In the genomic region with DNA sequence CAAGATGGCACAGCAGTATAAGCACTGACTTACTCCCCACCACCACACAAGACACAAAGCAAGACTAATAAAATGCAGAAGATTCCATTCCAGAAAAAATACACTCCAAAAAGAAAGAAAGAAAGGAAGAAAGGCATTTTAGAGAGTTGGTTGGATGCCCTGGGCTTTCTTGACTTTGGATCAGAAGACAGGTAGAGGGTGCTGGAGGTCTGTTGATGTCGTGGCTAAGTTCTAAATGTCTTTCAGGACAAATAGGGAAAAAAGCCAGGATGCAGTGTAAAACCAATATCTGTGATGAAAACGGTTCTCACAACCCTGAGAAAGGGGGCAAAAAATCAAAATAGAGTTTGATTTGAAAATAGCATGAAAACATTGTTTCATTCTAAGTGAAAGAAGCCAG, we compare ENCODE assay signal across 27 cellular contexts.
A peak's percentile ranks its signal among the peaks of the same experiment; 100 is the strongest.
DNase-seq lines count a peak whose midpoint lies in the region; FAIRE-seq and TF ChIP-seq lines count a peak whose summit lies in the region.
"Had no signal": no experiment of that assay in that cellular context is flagged by ENCODE, and none has a peak within 500 bp of the region (broad histone marks: within the 10 kb centered on the region; RNA-seq: fewer than 3 reads in every experiment).

No MANE protein-coding gene starts in this region.

- H4K20me1 ChIP-seq in H9 (ENCODE audit: control insufficient read depth, insufficient read depth, insufficient read length) (no peaks in the 10 kb centered on the region), astrocyte (ENCODE audit: insufficient read depth, low read length) (no peaks in the 10 kb centered on the region)

- H3T11ph ChIP-seq in H9 (ENCODE audit: low read length), result no peak overlapping the region

- FAIRE-seq in astrocyte (lab: Jason Lieb, UNC), result peak; percentile 64
- FAIRE-seq: GM12878 had no signal

- H4K91ac ChIP-seq in H9 (ENCODE audit: insufficient read length, low read depth, low read length), result no peak overlapping the region

- H3K4me1 Mint-ChIP-seq in H9, result peaks cover 10 to 14% of the 10 kb centered on the region in 2 experiments
- no peaks in the 10 kb centered on the region for H3K4me1 Mint-ChIP-seq in astrocyte (ENCODE audit: low read depth, unreplicated experiment)
- no peaks in the 10 kb centered on the region for H3K4me1 Mint-ChIP-seq in glutamatergic neuron (ENCODE audit: low read depth, unreplicated experiment)
- H3K4me1 Mint-ChIP-seq: B cell, IgD-negative memory B cell had no signal

- H3K27me3 ChIP-seq in H9 (ENCODE audit: insufficient read depth, low read length) (no peaks in the 10 kb centered on the region), astrocyte (ENCODE audit: insufficient read depth, low read length) (no peaks in the 10 kb centered on the region), mesendoderm (ENCODE audit: insufficient read depth, low read length, poor library complexity) (no peaks in the 10 kb centered on the region), HAP-1 (ENCODE audit: low read depth) (no peaks in the 10 kb centered on the region)
- H3K27me3 ChIP-seq: SJSA1 had no signal

- no peak overlapping the region for H2AFZ ChIP-seq in H9 (ENCODE audit: low read length)
- no peak overlapping the region for H2AFZ ChIP-seq in astrocyte (ENCODE audit: low read depth, low read length)

- H3K9ac ChIP-seq in H9 (ENCODE audit: extremely low read depth, insufficient read length, low read length) (no peak overlapping the region), astrocyte (ENCODE audit: low read length) (no peak overlapping the region), mesendoderm (ENCODE audit: low read length) (no peak overlapping the region)
- H3K9ac ChIP-seq: KMS-11 had no signal

- H3K4me3 Mint-ChIP-seq in H9 (no peak overlapping the region), astrocyte (ENCODE audit: unreplicated experiment) (no peak overlapping the region), glutamatergic neuron (ENCODE audit: unreplicated experiment) (no peak overlapping the region)
- H3K4me3 Mint-ChIP-seq: B cell; CD8-positive, alpha-beta T cell; IgD-negative memory B cell had no signal

- H3K9me3 Mint-ChIP-seq in H9 (no peaks in the 10 kb centered on the region; a peak in 2 of 5 replicates), astrocyte (ENCODE audit: unreplicated experiment) (no peaks in the 10 kb centered on the region), glutamatergic neuron (ENCODE audit: unreplicated experiment) (no peaks in the 10 kb centered on the region)
- H3K9me3 Mint-ChIP-seq: CD8-positive, alpha-beta T cell; IgD-negative memory B cell had no signal

- no CpG with 5 or more reads among the region's 2 CpGs for WGBS in H9 (ENCODE audit: extremely low coverage, insufficient read length, low lambda C conversion rate)
- no CpG with 5 or more reads among the region's 2 CpGs for WGBS in mesendoderm (ENCODE audit: extremely low coverage, insufficient coverage, low lambda C conversion rate)

- no peaks in the 10 kb centered on the region for H3K9me3 ChIP-seq in H9 (ENCODE audit: control insufficient read depth, low read depth, low read length)
- H3K9me3 ChIP-seq in astrocyte (ENCODE audit: insufficient read depth, low read depth, low read length), result no peaks in the 10 kb centered on the region
- no peaks in the 10 kb centered on the region for H3K9me3 ChIP-seq in HAP-1
- H3K9me3 ChIP-seq: Caco-2, SJSA1 had no signal

- no peak overlapping the region for H3K27ac ChIP-seq in H9 (ENCODE audit: insufficient read length, low read depth, low read length)
- no peak overlapping the region for H3K27ac ChIP-seq in astrocyte (ENCODE audit: low read depth, low read length)
- H3K27ac ChIP-seq in mesendoderm (ENCODE audit: low read depth, low read length), result no peak overlapping the region
- H3K27ac ChIP-seq in coronary artery, result no peak overlapping the region
- H3K27ac ChIP-seq: C4-2B, KMS-11, SJSA1 had no signal

- H3K4ac ChIP-seq in H9 (ENCODE audit: low read depth, low read length), result no peak overlapping the region
- no peak overlapping the region for H3K4ac ChIP-seq in mesendoderm (ENCODE audit: low read depth, low read length)

- H2BK120ac ChIP-seq in H9 (ENCODE audit: low read depth, low read length, poor library complexity, severe bottlenecking) (no peak overlapping the region), mesendoderm (ENCODE audit: low read depth, low read length) (no peak overlapping the region)

- H3K79me2 ChIP-seq in H9 (ENCODE audit: insufficient read depth, low read length), result no peaks in the 10 kb centered on the region
- no peaks in the 10 kb centered on the region for H3K79me2 ChIP-seq in astrocyte (ENCODE audit: insufficient read depth, low read length)
- H3K79me2 ChIP-seq in mesendoderm (ENCODE audit: control insufficient read depth, insufficient read depth, low read length), result no peaks in the 10 kb centered on the region

- H3K27ac Mint-ChIP-seq in H9 (peak overlapping the region in 1 of 3 experiments; percentile 49; a peak in 1 of 7 replicates), astrocyte (ENCODE audit: unreplicated experiment) (no peak overlapping the region), glutamatergic neuron (ENCODE audit: unreplicated experiment) (no peak overlapping the region)
- H3K27ac Mint-ChIP-seq: B cell; CD8-positive, alpha-beta T cell; IgD-negative memory B cell had no signal

- H2BK15ac ChIP-seq in H9 (ENCODE audit: low read depth, low read length) (no peak overlapping the region), mesendoderm (replicated peaks; ENCODE audit: low read depth) (no peak overlapping the region)

- H2BK12ac ChIP-seq in H9 (ENCODE audit: insufficient read length, low read depth, low read length), result no peak overlapping the region

- H3K79me1 ChIP-seq in H9 (ENCODE audit: insufficient read depth, low read depth, low read length, poor library complexity, severe bottlenecking) (no peaks in the 10 kb centered on the region), mesendoderm (ENCODE audit: low read length) (no peaks in the 10 kb centered on the region)

- in situ Hi-C loops in HAP-1 (cut with MboI; ENCODE audit: low sequenced_read_pairs), result no loop called here

- H3K4me1 ChIP-seq in H9 (ENCODE audit: insufficient read depth, low read length) (peaks cover 4% of the 10 kb centered on the region; the same call in 1 of the 2 replicates), astrocyte (ENCODE audit: insufficient read depth, low read length) (no peaks in the 10 kb centered on the region), mesendoderm (ENCODE audit: control insufficient read depth, low read depth, low read length) (no peaks in the 10 kb centered on the region), HAP-1 (no peaks in the 10 kb centered on the region)
- H3K4me1 ChIP-seq: Caco-2, SJSA1 had no signal

- H3K23me2 ChIP-seq in H9 (ENCODE audit: insufficient read length, low read depth, low read length, poor library complexity, severe bottlenecking), result no peaks in the 10 kb centered on the region

- H3K18ac ChIP-seq in H9 (ENCODE audit: insufficient read length, low read depth, low read length), result no peak overlapping the region
- H3K18ac ChIP-seq in mesendoderm (ENCODE audit: low read length), result no peak overlapping the region

- no peak overlapping the region for H3K23ac ChIP-seq in H9 (ENCODE audit: insufficient read length, low read depth, low read length)
- no peak overlapping the region for H3K23ac ChIP-seq in mesendoderm (ENCODE audit: low read length)

- H3K36me3 ChIP-seq in astrocyte (ENCODE audit: insufficient read depth, low read length) (no peaks in the 10 kb centered on the region), mesendoderm (ENCODE audit: control insufficient read depth, insufficient read depth, low read length) (no peaks in the 10 kb centered on the region), HAP-1 (replicated peaks) (no peaks in the 10 kb centered on the region)
- H3K36me3 ChIP-seq: SJSA1 had no signal

- no peak overlapping the region for H3K56ac ChIP-seq in H9 (ENCODE audit: insufficient read length, low read depth, low read length)
- H3K56ac ChIP-seq in mesendoderm (ENCODE audit: low read length), result no peak overlapping the region

- H3K14ac ChIP-seq in H9 (ENCODE audit: insufficient read depth, low read length), result no peak overlapping the region

- H4K5ac ChIP-seq in H9 (ENCODE audit: insufficient read length, low read depth, low read length) (no peak overlapping the region), mesendoderm (ENCODE audit: low read length) (no peak overlapping the region)

- H4K8ac ChIP-seq in H9 (replicated peaks; ENCODE audit: insufficient read length, low read depth, low read length) (no peak overlapping the region), mesendoderm (ENCODE audit: low read depth, low read length) (no peak overlapping the region)

- H3K4me2 ChIP-seq in H9 (ENCODE audit: insufficient read depth, insufficient read length, low read length) (no peak overlapping the region), astrocyte (ENCODE audit: low read length) (no peak overlapping the region), mesendoderm (ENCODE audit: low read length) (no peak overlapping the region)
- H3K4me2 ChIP-seq: KMS-11 had no signal

- H3K4me3 ChIP-seq in astrocyte (ENCODE audit: insufficient read depth, low read depth, low read length) (no peak overlapping the region), mesendoderm (ENCODE audit: low read length) (no peak overlapping the region), coronary artery (no peak overlapping the region), HAP-1 (no peak overlapping the region)
- H3K4me3 ChIP-seq: GM12878, SJSA1 had no signal

- H2BK20ac ChIP-seq in H9 (ENCODE audit: low read depth, low read length, poor library complexity, severe bottlenecking), result no peak overlapping the region

- H2BK5ac ChIP-seq in H9 (ENCODE audit: insufficient read length, low read length), result no peak overlapping the region
- H2BK5ac ChIP-seq in mesendoderm (ENCODE audit: low read length), result no peak overlapping the region

- H3K36me3 Mint-ChIP-seq in H9 (ENCODE audit: insufficient read depth in 1 of 3, low read depth in 3 of 3) (0 out of 7 replicates have a peak, but pooled peaks cover 0 to 2% (median 0%) of the 10 kb centered on the region in 3 experiments), astrocyte (ENCODE audit: low read depth, unreplicated experiment) (no peaks in the 10 kb centered on the region), glutamatergic neuron (ENCODE audit: unreplicated experiment) (no peaks in the 10 kb centered on the region)
- H3K36me3 Mint-ChIP-seq: CD8-positive, alpha-beta T cell; IgD-negative memory B cell had no signal

- H3K27me3 Mint-ChIP-seq in H9 (ENCODE audit: low read depth) (no peaks in the 10 kb centered on the region), astrocyte (ENCODE audit: low read depth, unreplicated experiment) (no peaks in the 10 kb centered on the region), glutamatergic neuron (ENCODE audit: unreplicated experiment) (no peaks in the 10 kb centered on the region)
- H3K27me3 Mint-ChIP-seq: B cell, IgD-negative memory B cell had no signal

- TF ChIP-seq CTCF in H9 (conservative IDR thresholded peaks at IDR 0.05) (peak; percentile 65), astrocyte (IDR thresholded peaks at IDR 0.05; ENCODE audit: insufficient read depth, low read depth, low read length) (no peak), coronary artery (IDR thresholded peaks at IDR 0.05) (no peak), glutamatergic neuron (IDR thresholded peaks at IDR 0.05; ENCODE audit: partially characterized antibody, unreplicated experiment) (no peak)

- H2AK5ac ChIP-seq in H9 (ENCODE audit: insufficient read length, low read length) (no peak overlapping the region), mesendoderm (ENCODE audit: low read length) (no peak overlapping the region)

- no peak for DNase-seq in H9
- peak; percentile 9 for DNase-seq in NCI-H146 treated with DMSO at 0.1 percent for 48 hours (lab: John Stamatoyannopoulos, UW; ENCODE audit: unreplicated experiment)
- no peak for DNase-seq in astrocyte (ENCODE audit: low read depth)
- DNase-seq in mesendoderm, result peak; percentile 21
- no peak for DNase-seq in coronary artery (ENCODE audit: low spot score)
- DNase-seq in glutamatergic neuron, result no peak
- DNase-seq in HAP-1 (ENCODE audit: low spot score in 2 of 2), result no peak
- DNase-seq in NCI-H1105 (lab: John Stamatoyannopoulos, UW), result no peak
- DNase-seq: CD8-positive, alpha-beta T cell; DMS79; EL; GDM1; HCEC 1CT; MM.1S; NCI-H1436 treated with DMSO at 0.1 percent for 48 hours; NCI-H2029; NCI-H2227 treated with DMSO at 0.1 percent for 48 hours; NCI-H774; Right ventricle myocardium superior; RPMI8226 had no signal

Comparison
In these comparisons a context has a peak if more than half of its experiments do, and no peak if none do; other contexts are left out.
1. DNase-seq: peak in NCI-H146 treated with DMSO at 0.1 percent for 48 hours (single experiment) and mesendoderm (single experiment); none in H9 (single experiment), astrocyte (single experiment), coronary artery (single experiment), glutamatergic neuron (single experiment), HAP-1 (0 of 2) and NCI-H1105 (single experiment).